ENCODE assay signal across 13 cellular contexts in the genomic region with DNA sequence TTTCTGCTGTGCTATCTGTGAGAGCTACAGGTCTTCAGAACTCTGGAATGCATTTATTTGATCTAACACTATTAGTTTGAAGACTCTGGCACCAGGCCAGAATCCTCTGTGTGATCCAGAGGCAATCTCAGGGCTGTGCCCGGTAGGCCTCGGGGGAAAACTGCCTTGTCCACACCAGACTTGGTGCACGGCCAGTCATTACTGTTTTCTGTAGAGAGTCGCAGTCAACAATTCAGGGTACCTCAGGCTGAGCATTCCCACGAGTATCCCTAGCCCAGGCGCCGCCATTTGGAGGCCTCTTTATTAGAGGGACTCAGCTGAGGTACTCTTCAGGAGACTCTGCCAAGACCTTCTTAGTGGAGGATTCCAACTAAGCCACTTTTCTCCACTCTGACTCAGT.
DNase-seq lines count a peak whose midpoint lies in the region; ATAC-seq and TF ChIP-seq lines count a peak whose summit lies in the region.
"Had no signal": no experiment of that assay in that cellular context is flagged by ENCODE, and none has a peak within 500 bp of the region (broad histone marks: within the 10 kb centered on the region; RNA-seq: fewer than 3 reads in every experiment).

No MANE protein-coding gene starts in this region.

- TF ChIP-seq POLR2A in breast epithelium (IDR thresholded peaks at IDR 0.05) (no peak), testis (IDR thresholded peaks at IDR 0.05) (no peak)

- intact Hi-C loops in breast epithelium (cut with DNase I; ENCODE audit: low total_unique reads) (no loop called here), testis (cut with DNase I; ENCODE audit: low total_unique reads) (no loop called here)

- H3K9me3 ChIP-seq in breast epithelium: no peaks in the 10 kb centered on the region
- no peaks in the 10 kb centered on the region for H3K9me3 ChIP-seq in testis

- H3K27me3 ChIP-seq in breast epithelium (no peaks in the 10 kb centered on the region), testis (no peaks in the 10 kb centered on the region)
- H3K27me3 ChIP-seq: spleen had no signal

- H3K4me3 ChIP-seq in breast epithelium: no peak overlapping the region
- no peak overlapping the region for H3K4me3 ChIP-seq in testis
- H3K4me3 ChIP-seq: spleen had no signal

- H3K4me1 ChIP-seq in breast epithelium (no peaks in the 10 kb centered on the region), testis (no peaks in the 10 kb centered on the region)
- H3K4me1 ChIP-seq: spleen had no signal

- TF ChIP-seq CTCF in breast epithelium (IDR thresholded peaks at IDR 0.05): no peak
- no peak for TF ChIP-seq CTCF in testis (IDR thresholded peaks at IDR 0.05)

- DNase-seq in NCI-H2227 (lab: John Stamatoyannopoulos, UW; ENCODE audit: unreplicated experiment) (peak; percentile 18), NCI-H2227 treated with DMSO at 0.1 percent for 48 hours (lab: John Stamatoyannopoulos, UW) (no peak), NCI-H2029 treated with DMSO at 0.1 percent for 48 hours (lab: John Stamatoyannopoulos, UW) (peak; percentile 23), breast epithelium (ENCODE audit: low spot score in 2 of 2) (peak; percentile 17 to 56), testis (peak; percentile 29), SIG-M5 treated with dmso at 0.1 percent for 504 hours (lab: John Stamatoyannopoulos, UW; ENCODE audit: unreplicated experiment) (no peak), T-helper 9 cell (no peak)
- DNase-seq: GDM1, nephron progenitor cell, spleen, trophoblast cell had no signal

- H3K36me3 ChIP-seq in breast epithelium: no peaks in the 10 kb centered on the region
- H3K36me3 ChIP-seq in testis (ENCODE audit: low read depth, missing control alignments): no peaks in the 10 kb centered on the region
- H3K36me3 ChIP-seq: spleen had no signal

- H3K27ac ChIP-seq in breast epithelium (no peak overlapping the region), testis (no peak overlapping the region)
- H3K27ac ChIP-seq: spleen had no signal

- no peak for ATAC-seq in GM18867 (IDR thresholded peaks at IDR 0.05; ENCODE audit: unreplicated experiment)
- ATAC-seq: activated naive CD4-positive, alpha-beta T cell treated with anti-CD3 and anti-CD28 coated beads, Interleukin-2, amount 50 U/mL, for 72 hours had no signal

- 55 to 66% methylated on average over 7 of the region's 7 CpGs for WGBS in testis, 2 donors

Comparison
In these comparisons a context has a peak if more than half of its experiments do, and no peak if none do; other contexts are left out.
1. DNase-seq: peak in NCI-H2227 (single experiment), NCI-H2029 treated with DMSO at 0.1 percent for 48 hours (single experiment), breast epithelium (2 of 2) and testis (single experiment); none in NCI-H2227 treated with DMSO at 0.1 percent for 48 hours (single experiment), SIG-M5 treated with dmso at 0.1 percent for 504 hours (single experiment) and T-helper 9 cell (single experiment).